ENCODE assay signal across 18 cellular contexts in genomic region chr5:131617140-131617822, GRCh38.
"Had no signal": no experiment of that assay in that cellular context is flagged by ENCODE, and none has a peak within 500 bp of the region (broad histone marks: within the 10 kb centered on the region; RNA-seq: fewer than 3 reads in every experiment).

No MANE protein-coding gene starts in this region.

- H3K4me1 ChIP-seq: foreskin keratinocyte had no signal

- H3K27ac Mint-ChIP-seq: activated CD4-positive, alpha-beta memory T cell treated with anti-CD3 and anti-CD28 coated beads, Interleukin-2, amount 10 ng/mL, durations not matched to agents 7 days and 5 days; activated T-helper 17 cell treated with anti-CD3 and anti-CD28 coated beads, Interleukin-2, amount 50 U/mL, for 72 hours had no signal

- H3K27me3 Mint-ChIP-seq: activated CD4-positive, alpha-beta memory T cell treated with anti-CD3 and anti-CD28 coated beads, Interleukin-2, amount 10 ng/mL, durations not matched to agents 7 days and 5 days; activated T-helper 17 cell treated with anti-CD3 and anti-CD28 coated beads, Interleukin-2, amount 50 U/mL, for 72 hours; natural killer cell treated with Interleukin-12 subunit alpha and Interleukin-12 subunit beta and Interleukin-15 and Interleukin-18, amount 100 ng/mL, for 72 hours had no signal

- H3K27ac ChIP-seq: epithelial cell of prostate, foreskin keratinocyte, sigmoid colon, tibial artery, VCaP had no signal

- H3K4me3 Mint-ChIP-seq: activated CD4-positive, alpha-beta memory T cell treated with anti-CD3 and anti-CD28 coated beads, Interleukin-2, amount 10 ng/mL, durations not matched to agents 7 days and 5 days; activated T-helper 17 cell treated with anti-CD3 and anti-CD28 coated beads, Interleukin-2, amount 50 U/mL, for 72 hours; natural killer cell treated with Interleukin-12 subunit alpha and Interleukin-12 subunit beta and Interleukin-15 and Interleukin-18, amount 100 ng/mL, for 72 hours; stimulated activated effector memory CD8-positive, alpha-beta T cell treated with anti-CD3 and anti-CD28 coated beads, Interleukin-12 subunit alpha, Interleukin-12 subunit beta, amount 100 ng/mL, for 72 hours had no signal

- H3K36me3 ChIP-seq: sigmoid colon, tibial artery had no signal

- H3K36me3 Mint-ChIP-seq: natural killer cell treated with Interleukin-12 subunit alpha and Interleukin-12 subunit beta and Interleukin-15 and Interleukin-18, amount 100 ng/mL, for 72 hours had no signal

- H3K4me3 ChIP-seq: sigmoid colon, tibial artery had no signal

- H3K9me3 Mint-ChIP-seq: activated T-helper 17 cell treated with anti-CD3 and anti-CD28 coated beads, Interleukin-2, amount 50 U/mL, for 72 hours; natural killer cell treated with Interleukin-12 subunit alpha and Interleukin-12 subunit beta and Interleukin-15 and Interleukin-18, amount 100 ng/mL, for 72 hours; stimulated activated effector memory CD8-positive, alpha-beta T cell treated with anti-CD3 and anti-CD28 coated beads, Interleukin-12 subunit alpha, Interleukin-12 subunit beta, amount 100 ng/mL, for 72 hours had no signal

- ATAC-seq: activated T-helper 17 cell treated with anti-CD3 and anti-CD28 coated beads, Interleukin-2, amount 50 U/mL, for 72 hours; foreskin keratinocyte; left cardiac atrium; natural killer cell treated with Interleukin-12 subunit alpha and Interleukin-12 subunit beta and Interleukin-15 and Interleukin-18, amount 100 ng/mL, for 72 hours; stimulated activated effector memory CD8-positive, alpha-beta T cell treated with anti-CD3 and anti-CD28 coated beads, Interleukin-12 subunit alpha, Interleukin-12 subunit beta, amount 100 ng/mL, for 72 hours had no signal

- H3K9me3 ChIP-seq: sigmoid colon, tibial artery had no signal

- DNase-seq: activated CD4-positive, alpha-beta memory T cell treated with anti-CD3 and anti-CD28 coated beads, Interleukin-2, amount 10 ng/mL, durations not matched to agents 7 days and 5 days; activated CD4-positive, alpha-beta T cell treated with anti-CD3 and anti-CD28 coated beads for 1 hour; activated naive CD4-positive, alpha-beta T cell treated with Interleukin-2 at 50 U/mL for 16 hours; activated T-cell treated with anti-CD3 and anti-CD28 coated beads, Interleukin-2, amount 50 U/mL, for 1 hour; foreskin keratinocyte; hippocampal formation; left cardiac atrium; mesendoderm; nucleus accumbens; sigmoid colon; stimulated activated CD4-positive, alpha-beta T cell treated with anti-CD3 and anti-CD28 coated beads, Interleukin-4, amount 100 ng/mL, for 24 hours; T-helper 2 cell; tibial artery had no signal
